Comparison of ENCODE assay signal across 12 cellular contexts in genomic region chr20:58374906-58375760, GRCh38. TPM values are rescaled to one million over a fixed set of nuclear protein-coding genes. Genes with fewer than 3 reads are reported as not detected.
DNase-seq lines count a peak whose midpoint lies in the region; ATAC-seq and TF ChIP-seq lines count a peak whose summit lies in the region.
"Had no signal": no experiment of that assay in that cellular context is flagged by ENCODE, and none has a peak within 500 bp of the region (broad histone marks: within the 10 kb centered on the region; RNA-seq: fewer than 3 reads in every experiment).

No MANE protein-coding gene starts in this region.

- no peaks in the 10 kb centered on the region for H3K9me3 ChIP-seq in parathyroid adenoma (ENCODE audit: control insufficient read depth, low read length)
- H3K9me3 ChIP-seq: vagina had no signal

- H2AFZ ChIP-seq in parathyroid adenoma: peak overlapping the region; percentile 50

- no peaks in the 10 kb centered on the region for H3K79me2 ChIP-seq in parathyroid adenoma

- no peak overlapping the region for H3K9ac ChIP-seq in parathyroid adenoma

- H3K4me3 ChIP-seq in parathyroid adenoma (ENCODE audit: low read depth, low read length): no peak overlapping the region
- H3K4me3 ChIP-seq: vagina had no signal

- H3K27me3 ChIP-seq in parathyroid adenoma (ENCODE audit: control insufficient read depth, insufficient read depth, low read length): no peaks in the 10 kb centered on the region
- H3K27me3 ChIP-seq: vagina had no signal

- H3K36me3 Mint-ChIP-seq in glutamatergic neuron (ENCODE audit: unreplicated experiment): peaks cover 4% of the 10 kb centered on the region

- H3K27ac ChIP-seq in parathyroid adenoma: no peak overlapping the region
- H3K27ac ChIP-seq: vagina had no signal

- no peaks in the 10 kb centered on the region for H3K4me1 ChIP-seq in parathyroid adenoma
- H3K4me1 ChIP-seq: vagina had no signal

- H3K27me3 Mint-ChIP-seq in glutamatergic neuron (ENCODE audit: unreplicated experiment): peaks cover 5% of the 10 kb centered on the region

- ATAC-seq in GM18907 (IDR thresholded peaks at IDR 0.05; ENCODE audit: unreplicated experiment): no peak

- no peaks in the 10 kb centered on the region for H3K9me3 Mint-ChIP-seq in glutamatergic neuron (ENCODE audit: unreplicated experiment)
- H3K9me3 Mint-ChIP-seq: T-helper 1 cell treated with Interleukin-12 subunit alpha and Interleukin-12 subunit beta and Interleukin-4 antibody, amounts not matched to agents 30 μg/mL and 1 μg/mL, for 36 hours had no signal

- peaks cover 16% of the 10 kb centered on the region for H3K4me1 Mint-ChIP-seq in glutamatergic neuron (ENCODE audit: low read depth, unreplicated experiment)

- no peaks in the 10 kb centered on the region for H3K36me3 ChIP-seq in parathyroid adenoma (ENCODE audit: control insufficient read depth, insufficient read depth, low read length)
- H3K36me3 ChIP-seq: vagina had no signal

- H3K4me3 Mint-ChIP-seq in glutamatergic neuron (ENCODE audit: unreplicated experiment): no peak overlapping the region
- H3K4me3 Mint-ChIP-seq: T-helper 1 cell treated with Interleukin-12 subunit alpha and Interleukin-12 subunit beta and Interleukin-4 antibody, amounts not matched to agents 30 μg/mL and 1 μg/mL, for 36 hours had no signal

- no peak for TF ChIP-seq CTCF in glutamatergic neuron (IDR thresholded peaks at IDR 0.05; ENCODE audit: partially characterized antibody, unreplicated experiment)
- no peak for TF ChIP-seq CTCF in parathyroid adenoma (IDR thresholded peaks at IDR 0.05)

- peak overlapping the region; percentile 44 for H3K27ac Mint-ChIP-seq in glutamatergic neuron (ENCODE audit: unreplicated experiment)
- H3K27ac Mint-ChIP-seq: T-helper 1 cell treated with Interleukin-12 subunit alpha and Interleukin-12 subunit beta and Interleukin-4 antibody, amounts not matched to agents 30 μg/mL and 1 μg/mL, for 36 hours had no signal

- DNase-seq in NCI-H2227 (lab: John Stamatoyannopoulos, UW; ENCODE audit: unreplicated experiment) (peak; percentile 9), NCI-H2227 treated with DMSO at 0.1 percent for 48 hours (lab: John Stamatoyannopoulos, UW) (no peak), amniotic stem cell (lab: John Stamatoyannopoulos, UW) (peak; percentile 30), glutamatergic neuron (no peak), NCI-H2171 (lab: John Stamatoyannopoulos, UW) (no peak), NCI-H446 (lab: John Stamatoyannopoulos, UW) (no peak)
- DNase-seq: DMS153, NCI-H748 treated with DMSO at 0.1 percent for 48 hours had no signal

- no peak overlapping the region for H3K4me2 ChIP-seq in parathyroid adenoma (ENCODE audit: low read length)

RNA-seq across cellular contexts. Expression of gene VAPB, which starts 13.9 kb away (rescaled TPM):
- 60.5 TPM for total RNA-seq in glutamatergic neuron (ENCODE audit: unreplicated experiment)

Comparison
In these comparisons a context has a peak if more than half of its experiments do, and no peak if none do; other contexts are left out.
1. DNase-seq: peak in NCI-H2227 (single experiment) and amniotic stem cell (single experiment); none in NCI-H2227 treated with DMSO at 0.1 percent for 48 hours (single experiment), glutamatergic neuron (single experiment), NCI-H2171 (single experiment) and NCI-H446 (0 of 2).